ENCODE assay signal across 24 cellular contexts in the genomic region with DNA sequence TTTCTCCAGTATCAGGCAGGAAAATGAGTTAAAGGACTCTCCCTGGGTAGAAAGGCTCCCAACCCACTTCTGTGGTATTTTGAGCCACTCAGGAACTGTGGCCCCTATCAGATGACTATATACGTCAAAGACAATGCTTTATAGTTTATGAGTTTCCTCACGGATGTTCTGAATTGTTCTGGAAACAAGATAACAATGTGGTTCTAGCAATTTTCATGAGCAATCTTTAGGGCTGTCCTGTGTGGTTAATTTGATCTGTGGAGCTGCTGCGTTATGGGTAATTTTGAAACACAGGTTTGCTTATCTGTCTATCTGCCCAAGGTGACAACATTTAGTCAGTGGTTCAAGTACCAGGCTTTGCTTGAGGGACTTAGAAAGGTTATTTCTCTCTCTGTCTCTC. TPM values are rescaled to one million over a fixed set of nuclear protein-coding genes. Genes with fewer than 3 reads are reported as not detected.
DNase-seq lines count a peak whose midpoint lies in the region; ATAC-seq and FAIRE-seq lines count a peak whose summit lies in the region.
"Had no signal": no experiment of that assay in that cellular context is flagged by ENCODE, and none has a peak within 500 bp of the region (broad histone marks: within the 10 kb centered on the region; RNA-seq: fewer than 3 reads in every experiment).

No MANE protein-coding gene starts in this region.

- WGBS in small intestine, 3 donors: 36 to 47% (median 41%) methylated on average over 3 of the region's 3 CpGs

- H3K27me3 Mint-ChIP-seq in T-cell: no peaks in the 10 kb centered on the region
- H3K27me3 Mint-ChIP-seq in activated naive CD8-positive, alpha-beta T cell treated with anti-CD3 and anti-CD28 coated beads, Interleukin-2, amount 10 ng/mL, durations not matched to agents 7 days and 5 days: peaks cover 5% of the 10 kb centered on the region
- H3K27me3 Mint-ChIP-seq: brain had no signal

- H3K4me1 ChIP-seq in small intestine (ENCODE audit: control insufficient read depth in 2 of 2, insufficient read depth in 1 of 2, low read depth in 1 of 2, low read length in 1 of 2): no peaks in the 10 kb centered on the region
- H3K4me1 ChIP-seq: foreskin keratinocyte had no signal

- CTCF ChIA-PET in T-cell (lab: Charles Lee): no interaction called here

- H3K27ac Mint-ChIP-seq in activated naive CD4-positive, alpha-beta T cell treated with anti-CD3 and anti-CD28 coated beads, Interleukin-2, amount 50 U/mL, for 72 hours: peak overlapping the region in 1 of 2 donors; percentile 13
- H3K27ac Mint-ChIP-seq in T-cell: no peak overlapping the region
- H3K27ac Mint-ChIP-seq in activated naive CD8-positive, alpha-beta T cell treated with anti-CD3 and anti-CD28 coated beads, Interleukin-2, amount 10 ng/mL, durations not matched to agents 7 days and 5 days: no peak overlapping the region
- H3K27ac Mint-ChIP-seq: brain had no signal

- ATAC-seq in activated naive CD4-positive, alpha-beta T cell treated with anti-CD3 and anti-CD28 coated beads, Interleukin-2, amount 50 U/mL, for 72 hours: peak; percentile 60 to 84
- ATAC-seq in T-cell (replicated peaks in 1 of 4): peak; percentile 37 to 70 (median 58)
- peak; percentile 47 for ATAC-seq in activated naive CD8-positive, alpha-beta T cell treated with anti-CD3 and anti-CD28 coated beads, Interleukin-2, amount 10 ng/mL, durations not matched to agents 7 days and 5 days (ENCODE audit: low read depth)
- no peak for ATAC-seq in GM18858 (IDR thresholded peaks at IDR 0.05; ENCODE audit: unreplicated experiment)
- ATAC-seq in HG02642 (IDR thresholded peaks at IDR 0.05; ENCODE audit: poor library complexity, unreplicated experiment): no peak
- ATAC-seq: foreskin keratinocyte had no signal

- no peak overlapping the region for H3K27ac ChIP-seq in small intestine (ENCODE audit: low read depth in 1 of 2, low read length in 1 of 2)
- H3K27ac ChIP-seq: coronary artery, foreskin keratinocyte, KMS-11, RWPE1 had no signal

- POLR2A ChIA-PET in T-cell (lab: Charles Lee): interaction anchor here in 1 of 2 donors (0.6 kb wide), 1 partner anchor 513 kb away, joined by 3 read pairs; no protein-coding TSS in a partner anchor
- POLR2A ChIA-PET in activated naive CD8-positive, alpha-beta T cell treated with anti-CD3 and anti-CD28 coated beads, Interleukin-2, amount 10 ng/mL, durations not matched to agents 7 days and 5 days (lab: Charles Lee): no interaction called here

- H3K4me3 ChIP-seq in small intestine (ENCODE audit: low read depth in 1 of 2, low read length in 2 of 2): no peak overlapping the region
- H3K4me3 ChIP-seq: coronary artery had no signal

- no peaks in the 10 kb centered on the region for H3K27me3 ChIP-seq in small intestine (ENCODE audit: control insufficient read depth in 2 of 2, insufficient read depth in 2 of 2, low read length in 2 of 2)
- H3K27me3 ChIP-seq: foreskin keratinocyte had no signal

- FAIRE-seq in small intestine (lab: Jason Lieb, UNC): no peak
- FAIRE-seq: kidney had no signal

- H3K9me3 ChIP-seq in small intestine (ENCODE audit: control insufficient read depth, low read depth): no peaks in the 10 kb centered on the region

- peaks cover 0 to 9% of the 10 kb centered on the region in 2 donors for H3K9me3 Mint-ChIP-seq in activated naive CD4-positive, alpha-beta T cell treated with anti-CD3 and anti-CD28 coated beads, Interleukin-2, amount 50 U/mL, for 72 hours
- H3K9me3 Mint-ChIP-seq in T-cell: no peaks in the 10 kb centered on the region
- H3K9me3 Mint-ChIP-seq in activated naive CD8-positive, alpha-beta T cell treated with anti-CD3 and anti-CD28 coated beads, Interleukin-2, amount 10 ng/mL, durations not matched to agents 7 days and 5 days: peaks cover 1% of the 10 kb centered on the region
- H3K9me3 Mint-ChIP-seq: brain had no signal

- peaks cover 8 to 32% (median 18%) of the 10 kb centered on the region in 3 donors for H3K4me1 Mint-ChIP-seq in T-cell
- peaks cover 10% of the 10 kb centered on the region for H3K4me1 Mint-ChIP-seq in activated naive CD8-positive, alpha-beta T cell treated with anti-CD3 and anti-CD28 coated beads, Interleukin-2, amount 10 ng/mL, durations not matched to agents 7 days and 5 days

- H3K36me3 Mint-ChIP-seq in activated naive CD4-positive, alpha-beta T cell treated with anti-CD3 and anti-CD28 coated beads, Interleukin-2, amount 50 U/mL, for 72 hours: peaks cover 4 to 32% of the 10 kb centered on the region in 2 donors
- H3K36me3 Mint-ChIP-seq in T-cell: no peaks in the 10 kb centered on the region
- no peaks in the 10 kb centered on the region for H3K36me3 Mint-ChIP-seq in activated naive CD8-positive, alpha-beta T cell treated with anti-CD3 and anti-CD28 coated beads, Interleukin-2, amount 10 ng/mL, durations not matched to agents 7 days and 5 days
- H3K36me3 Mint-ChIP-seq: brain had no signal

- H3K36me3 ChIP-seq in small intestine (ENCODE audit: control insufficient read depth in 2 of 2, insufficient read depth in 2 of 2, low read length in 2 of 2): no peaks in the 10 kb centered on the region

- H3K4me3 Mint-ChIP-seq in T-cell: no peak overlapping the region
- H3K4me3 Mint-ChIP-seq in activated naive CD8-positive, alpha-beta T cell treated with anti-CD3 and anti-CD28 coated beads, Interleukin-2, amount 10 ng/mL, durations not matched to agents 7 days and 5 days: no peak overlapping the region
- H3K4me3 Mint-ChIP-seq: brain had no signal

- DNase-seq in activated naive CD4-positive, alpha-beta T cell treated with anti-CD3 and anti-CD28 coated beads, Interleukin-2, amount 50 U/mL, for 72 hours (ENCODE audit: low spot score in 2 of 2): no peak
- DNase-seq in activated naive CD4-positive, alpha-beta T cell treated with Interleukin-2 at 50 U/mL for 16 hours: no peak
- no peak for DNase-seq in T-cell
- no peak for DNase-seq in activated naive CD8-positive, alpha-beta T cell treated with anti-CD3 and anti-CD28 coated beads, Interleukin-2, amount 10 ng/mL, durations not matched to agents 7 days and 5 days
- DNase-seq in small intestine: peak; percentile 24
- DNase-seq in HUDEP-2 (lab: John Stamatoyannopoulos, UW; ENCODE audit: unreplicated experiment in 76 of 76): no peak
- DNase-seq: activated naive CD4-positive, alpha-beta T cell treated with anti-CD3 and anti-CD28 coated beads, Interleukin-2, amount 50 U/mL, for 16 hours; Calu3; EL; foreskin keratinocyte; kidney; mammary epithelial cell; NCI-H1048; NCI-H2029 treated with DMSO at 0.1 percent for 48 hours; NCI-H446 treated with DMSO at 0.1 percent for 48 hours; NK-92 treated with Interleukin-12 subunit alpha and Interleukin-12 subunit beta, amount 100 ng/mL, for 24 hours; stimulated activated naive CD4-positive, alpha-beta T cell had no signal

RNA-seq across cellular contexts. Expression of gene IL2, which starts 46.7 kb away (rescaled TPM):
- 100 to 1,000 TPM; 110 to 171 TPM for total RNA-seq in activated naive CD4-positive, alpha-beta T cell treated with anti-CD3 and anti-CD28 coated beads, Interleukin-2, amount 50 U/mL, for 72 hours
- total RNA-seq in T-cell: 1 to 10 TPM in 4 of 5 donors, under 1 TPM in 1; 0.50 to 3.2 (median 1.4) TPM
- 1 to 10 TPM; 1.4 to 1.7 TPM for total RNA-seq in activated naive CD8-positive, alpha-beta T cell treated with anti-CD3 and anti-CD28 coated beads, Interleukin-2, amount 10 ng/mL, durations not matched to agents 7 days and 5 days
- polyA plus RNA-seq in small intestine: under 1 TPM in 1 of 3 donors, not detected in 2; 0.21 TPM
- total RNA-seq: Calu3, foreskin keratinocyte, kidney, mammary epithelial cell, omental fat pad had no signal
- polyA plus RNA-seq: foreskin keratinocyte, mammary epithelial cell had no signal

Comparison
In these comparisons a context has a peak if more than half of its experiments do, and no peak if none do; other contexts are left out.
1. ATAC-seq: peak in activated naive CD4-positive, alpha-beta T cell treated with anti-CD3 and anti-CD28 coated beads, Interleukin-2, amount 50 U/mL, for 72 hours (2 of 2), T-cell (4 of 4) and activated naive CD8-positive, alpha-beta T cell treated with anti-CD3 and anti-CD28 coated beads, Interleukin-2, amount 10 ng/mL, durations not matched to agents 7 days and 5 days (single experiment); none in GM18858 (single experiment) and HG02642 (single experiment).
2. RNA of gene IL2, which starts 46.7 kb away (total RNA-seq): 110 to 171 TPM in activated naive CD4-positive, alpha-beta T cell treated with anti-CD3 and anti-CD28 coated beads, Interleukin-2, amount 50 U/mL, for 72 hours; 1.4 to 1.7 TPM in activated naive CD8-positive, alpha-beta T cell treated with anti-CD3 and anti-CD28 coated beads, Interleukin-2, amount 10 ng/mL, durations not matched to agents 7 days and 5 days and 0.50 to 3.2 TPM in T-cell; every median in the first group is over 10 times any median in the second.